Comparison of ENCODE assay signal across 16 cellular contexts in genomic region chr11:32396331-32396730, GRCh38.
DNase-seq lines count a peak whose midpoint lies in the region; ATAC-seq and TF ChIP-seq lines count a peak whose summit lies in the region.
"Had no signal": no experiment of that assay in that cellular context is flagged by ENCODE, and none has a peak within 500 bp of the region (broad histone marks: within the 10 kb centered on the region; RNA-seq: fewer than 3 reads in every experiment).

No MANE protein-coding gene starts in this region.

- no peak overlapping the region for H3K4me3 Mint-ChIP-seq in nephron
- H3K4me3 Mint-ChIP-seq: activated naive CD8-positive, alpha-beta T cell treated with anti-CD3 and anti-CD28 coated beads, Interleukin-2, amount 10 ng/mL, durations not matched to agents 7 days and 5 days; naive thymus-derived CD4-positive, alpha-beta T cell had no signal

- peaks cover 98% of the 10 kb centered on the region for H3K36me3 Mint-ChIP-seq in nephron (ENCODE audit: low read depth)
- H3K36me3 Mint-ChIP-seq: activated naive CD8-positive, alpha-beta T cell treated with anti-CD3 and anti-CD28 coated beads, Interleukin-2, amount 10 ng/mL, durations not matched to agents 7 days and 5 days had no signal

- no peak for DNase-seq in stimulated activated CD8-positive, alpha-beta memory T cell treated with anti-CD3 and anti-CD28 coated beads, Interleukin-4, amount 100 ng/mL, for 48 hours
- no peak for DNase-seq in DMS 273 treated with DMSO at 0.1 percent for 48 hours (lab: John Stamatoyannopoulos, UW)
- DNase-seq: activated naive CD8-positive, alpha-beta T cell treated with anti-CD3 and anti-CD28 coated beads, Interleukin-2, amount 10 ng/mL, durations not matched to agents 7 days and 5 days; cerebellar nuclear complex; GF-D8; head of caudate nucleus; naive thymus-derived CD4-positive, alpha-beta T cell; NCI-H1930; right cardiac atrium; SK-N-SH; WERI-Rb-1 had no signal

- H3K4me1 Mint-ChIP-seq in nephron: peaks cover 10% of the 10 kb centered on the region

- TF ChIP-seq CTCF in nephron (IDR thresholded peaks at IDR 0.05; ENCODE audit: unreplicated experiment in 3 of 3): no peak

- H3K9me3 Mint-ChIP-seq in nephron: no peaks in the 10 kb centered on the region

- peaks cover 14% of the 10 kb centered on the region for H3K27me3 Mint-ChIP-seq in nephron (ENCODE audit: low read depth)

- peak; percentile 73 for ATAC-seq in GM18861 (IDR thresholded peaks at IDR 0.05; ENCODE audit: unreplicated experiment)
- peak; percentile 88 for ATAC-seq in GM21825 (IDR thresholded peaks at IDR 0.05; ENCODE audit: unreplicated experiment)
- ATAC-seq in HG03196 (IDR thresholded peaks at IDR 0.05; ENCODE audit: unreplicated experiment): peak; percentile 63
- ATAC-seq in HG02798 (IDR thresholded peaks at IDR 0.05; ENCODE audit: poor library complexity, unreplicated experiment): no peak
- ATAC-seq: naive thymus-derived CD4-positive, alpha-beta T cell had no signal

- H3K27ac Mint-ChIP-seq in nephron: peak overlapping the region in 2 of 3 experiments; percentile 4 to 34
- H3K27ac Mint-ChIP-seq: activated naive CD8-positive, alpha-beta T cell treated with anti-CD3 and anti-CD28 coated beads, Interleukin-2, amount 10 ng/mL, durations not matched to agents 7 days and 5 days; naive thymus-derived CD4-positive, alpha-beta T cell had no signal
